ENCODE assay signal across 9 cellular contexts in genomic region chr7:40057292-40057691, GRCh38.
DNase-seq lines count a peak whose midpoint lies in the region; ATAC-seq and TF ChIP-seq lines count a peak whose summit lies in the region.
"Had no signal": no experiment of that assay in that cellular context is flagged by ENCODE, and none has a peak within 500 bp of the region (broad histone marks: within the 10 kb centered on the region; RNA-seq: fewer than 3 reads in every experiment).

No MANE protein-coding gene starts in this region.

- DNase-seq in DMS153 (lab: John Stamatoyannopoulos, UW) = peak; percentile 47
- peak; percentile 24 for DNase-seq in M059J (ENCODE audit: low read depth)
- DNase-seq in adrenal gland = peak in 4 of 7 donors; percentile 17 to 46 (median 27)
- DNase-seq in kidney tubule cell (ENCODE audit: low spot score) = peak; percentile 13
- no peak for DNase-seq in middle frontal gyrus (ENCODE audit: extremely low spot score, low spot score)
- DNase-seq in CD8-positive, alpha-beta T cell = no peak

- no peaks in the 10 kb centered on the region for H3K27me3 Mint-ChIP-seq in CD8-positive, alpha-beta T cell (ENCODE audit: low read depth)

- 32 to 49% (median 46%) methylated on average over 2 of the region's 2 CpGs for WGBS in adrenal gland, 4 donors

- H3K9me3 Mint-ChIP-seq in CD8-positive, alpha-beta T cell = no peaks in the 10 kb centered on the region

- TF ChIP-seq CTCF in adrenal gland (IDR thresholded peaks at IDR 0.05) = no peak
- no peak for TF ChIP-seq CTCF in CD8-positive, alpha-beta T cell (IDR thresholded peaks at IDR 0.05)

- ATAC-seq in HG02610 (IDR thresholded peaks at IDR 0.05; ENCODE audit: unreplicated experiment) (no peak), GM18867 (IDR thresholded peaks at IDR 0.05; ENCODE audit: unreplicated experiment) (no peak)
- no peak for ATAC-seq in CD8-positive, alpha-beta T cell

- H3K4me3 ChIP-seq in adrenal gland = no peak overlapping the region
- no peak overlapping the region for H3K4me3 ChIP-seq in CD8-positive, alpha-beta T cell (ENCODE audit: low read depth, low read length)
- H3K4me3 ChIP-seq: ascending aorta had no signal

- H3K27ac ChIP-seq in adrenal gland = no peak overlapping the region
- H3K27ac ChIP-seq in CD8-positive, alpha-beta T cell (ENCODE audit: low read depth, low read length) = no peak overlapping the region
- H3K27ac ChIP-seq: ascending aorta had no signal

- TF ChIP-seq POLR2A in adrenal gland (IDR thresholded peaks at IDR 0.05) = no peak

- no peak overlapping the region for H3K4me3 Mint-ChIP-seq in CD8-positive, alpha-beta T cell

- POLR2A ChIA-PET in CD8-positive, alpha-beta T cell (lab: Charles Lee) = interaction anchor here (1.1 to 1.2 kb wide), 2 partner anchors 77 to 107 kb away, joined by 3 to 4 read pairs; partner anchors contain the start of genes CDK13, MPLKIP and SUGCT

- H3K4me1 ChIP-seq in adrenal gland (replicated peaks in 1 of 2) = peaks cover 0 to 4% of the 10 kb centered on the region in 2 donors
- no peaks in the 10 kb centered on the region for H3K4me1 ChIP-seq in CD8-positive, alpha-beta T cell (ENCODE audit: insufficient read depth, low read length)
- H3K4me1 ChIP-seq: ascending aorta had no signal

- peaks cover 8% of the 10 kb centered on the region for H3K4me1 Mint-ChIP-seq in CD8-positive, alpha-beta T cell (ENCODE audit: low read depth)

- intact Hi-C loops in adrenal gland (cut with DNase I) = no loop called here
- intact Hi-C loops in CD8-positive, alpha-beta T cell (cut with DNase I, micrococcal nuclease) = no loop called here

- CTCF ChIA-PET in CD8-positive, alpha-beta T cell (lab: Charles Lee) = interaction anchor here (0.8 to 4.3 kb wide), 3 partner anchors 15 to 311 kb away, joined by 3 to 31 read pairs (median 3); no protein-coding TSS in a partner anchor

- no peaks in the 10 kb centered on the region for H3K9me3 ChIP-seq in adrenal gland (replicated peaks in 1 of 3)
- no peaks in the 10 kb centered on the region for H3K9me3 ChIP-seq in CD8-positive, alpha-beta T cell (ENCODE audit: low read length)
- H3K9me3 ChIP-seq: ascending aorta had no signal

- no peaks in the 10 kb centered on the region for H3K36me3 ChIP-seq in adrenal gland (replicated peaks in 1 of 2)
- H3K36me3 ChIP-seq in CD8-positive, alpha-beta T cell (ENCODE audit: insufficient read depth, low read length) = no peaks in the 10 kb centered on the region

- peaks cover 44% of the 10 kb centered on the region for H3K36me3 Mint-ChIP-seq in CD8-positive, alpha-beta T cell

- no peaks in the 10 kb centered on the region for H3K27me3 ChIP-seq in adrenal gland
- no peaks in the 10 kb centered on the region for H3K27me3 ChIP-seq in CD8-positive, alpha-beta T cell (ENCODE audit: insufficient read depth, low read length)
- H3K27me3 ChIP-seq: ascending aorta had no signal

- H3K27ac Mint-ChIP-seq in CD8-positive, alpha-beta T cell = no peak overlapping the region

Comparison
In these comparisons a context has a peak if more than half of its experiments do, and no peak if none do; other contexts are left out.
1. DNase-seq: peak in DMS153 (single experiment), M059J (single experiment), adrenal gland (4 of 7) and kidney tubule cell (single experiment); none in middle frontal gyrus (single experiment) and CD8-positive, alpha-beta T cell (0 of 7).